ENCODE assay signal across 8 cellular contexts in the genomic region with DNA sequence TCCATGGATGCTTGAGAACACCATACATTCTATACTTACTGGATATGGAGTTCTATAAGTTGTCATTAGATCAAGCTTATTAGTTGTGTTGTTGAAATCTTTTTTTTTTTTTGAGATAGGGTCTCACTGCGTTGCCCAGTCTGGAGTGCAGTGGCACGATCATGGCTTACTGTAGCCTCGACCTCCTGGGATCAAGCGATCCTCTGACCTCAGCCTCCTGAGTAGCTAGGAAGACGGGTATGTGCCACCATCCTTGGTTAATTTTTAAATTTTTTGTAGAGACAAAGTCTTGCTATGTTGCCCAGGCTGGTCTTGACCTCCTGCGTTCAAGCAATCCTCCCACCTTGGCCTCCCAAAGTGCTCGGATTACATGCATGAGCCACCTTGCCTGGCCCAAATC. TPM values are rescaled to one million over a fixed set of nuclear protein-coding genes. Genes with fewer than 3 reads are reported as not detected.
"Had no signal": no experiment of that assay in that cellular context is flagged by ENCODE, and none has a peak within 500 bp of the region (broad histone marks: within the 10 kb centered on the region; RNA-seq: fewer than 3 reads in every experiment).

No MANE protein-coding gene starts in this region.

- H3K9me3 ChIP-seq: HAP-1 had no signal

- H3K27ac ChIP-seq: HL-60, KMS-11 had no signal

- H3K36me3 ChIP-seq: HAP-1 had no signal

- DNase-seq: H7, IMR-90, KBM-7 had no signal

- H2AFZ ChIP-seq: GM23338 had no signal

- H3K9ac ChIP-seq: KMS-11 had no signal

- H3K4me3 Mint-ChIP-seq: GM23338 had no signal

- H3K4me2 ChIP-seq: GM23338, KMS-11 had no signal

- ATAC-seq: GM23338, HCT116 had no signal

- H3K4me1 Mint-ChIP-seq: GM23338 had no signal

- H3K9me3 Mint-ChIP-seq: GM23338 had no signal

- H3K4me1 ChIP-seq: HAP-1 had no signal

- H3K27ac Mint-ChIP-seq: GM23338 had no signal

- H3K4me3 ChIP-seq: GM23338, HAP-1 had no signal

RNA-seq across cellular contexts. Expression of a gene that starts 13.8 kb away (rescaled TPM):
- total RNA-seq: GM23338 had no signal
